Comparison of ENCODE assay signal across 9 cellular contexts in the genomic region with DNA sequence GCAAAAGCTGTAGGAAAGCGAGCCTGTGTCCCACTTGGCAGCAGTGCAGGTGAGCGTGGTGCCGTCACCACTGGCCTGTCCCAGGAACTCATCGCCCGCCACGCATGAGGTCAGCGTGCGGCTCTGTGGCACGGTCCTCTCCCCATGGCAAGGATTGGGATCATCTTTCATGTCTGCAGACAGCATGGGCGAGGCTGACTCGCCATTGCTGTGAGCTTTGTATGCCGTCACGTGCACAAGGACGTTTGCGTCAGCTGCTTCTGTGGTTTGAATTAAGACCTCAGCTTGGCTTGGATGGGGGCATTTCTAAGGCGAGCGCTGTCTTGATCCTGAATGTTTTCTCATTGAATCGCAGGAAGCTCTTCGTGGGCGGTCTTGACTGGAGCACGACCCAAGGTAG. TPM values are rescaled to one million over a fixed set of nuclear protein-coding genes. Genes with fewer than 3 reads are reported as not detected.
DNase-seq lines count a peak whose midpoint lies in the region; TF ChIP-seq lines count a peak whose summit lies in the region.
"Had no signal": no experiment of that assay in that cellular context is flagged by ENCODE, and none has a peak within 500 bp of the region (broad histone marks: within the 10 kb centered on the region; RNA-seq: fewer than 3 reads in every experiment).

No MANE protein-coding gene starts in this region.

- H4K8ac ChIP-seq in trophoblast cell (ENCODE audit: low read depth, low read length), result no peak overlapping the region

- peaks cover 69% of the 10 kb centered on the region for H4K20me1 ChIP-seq in MM.1S (ENCODE audit: insufficient read depth, low read length)

- H3K9me3 Mint-ChIP-seq in HFFc6 (no peaks in the 10 kb centered on the region), endodermal cell (no peaks in the 10 kb centered on the region)
- H3K9me3 Mint-ChIP-seq: activated naive CD8-positive, alpha-beta T cell treated with anti-CD3 and anti-CD28 coated beads for 36 hours had no signal

- H3K79me1 ChIP-seq in trophoblast cell (ENCODE audit: low read length), result no peaks in the 10 kb centered on the region

- H3K4me1 ChIP-seq in endodermal cell (ENCODE audit: control insufficient read depth, insufficient read depth, low read length) (peaks cover 6% of the 10 kb centered on the region), trophoblast cell (ENCODE audit: control insufficient read depth in 1 of 2, insufficient read depth in 2 of 2, low read length in 2 of 2) (peaks cover 15 to 18% of the 10 kb centered on the region in 2 experiments), MM.1S (ENCODE audit: low read length) (peaks cover 17% of the 10 kb centered on the region)

- H3K27ac Mint-ChIP-seq in HFFc6 (peak overlapping the region; percentile 70), endodermal cell (peak overlapping the region; percentile 85)

- H3K4me3 ChIP-seq in endodermal cell (ENCODE audit: low read length) (no peak overlapping the region), trophoblast cell (ENCODE audit: low read depth, low read length) (no peak overlapping the region), MM.1S (ENCODE audit: low read length) (no peak overlapping the region)
- H3K4me3 ChIP-seq: thoracic aorta had no signal

- H2BK120ac ChIP-seq in trophoblast cell (ENCODE audit: insufficient read depth, low read length, poor library complexity), result no peak overlapping the region

- H3K27me3 Mint-ChIP-seq in HFFc6 (ENCODE audit: insufficient read depth) (no peaks in the 10 kb centered on the region), endodermal cell (ENCODE audit: insufficient read depth) (no peaks in the 10 kb centered on the region)
- H3K27me3 Mint-ChIP-seq: activated naive CD8-positive, alpha-beta T cell treated with anti-CD3 and anti-CD28 coated beads for 36 hours had no signal

- H3K36me3 Mint-ChIP-seq in HFFc6 (ENCODE audit: low read depth), result peaks cover 18% of the 10 kb centered on the region
- H3K36me3 Mint-ChIP-seq in endodermal cell (ENCODE audit: low read depth), result peaks cover 38% of the 10 kb centered on the region

- DNase-seq in HFFc6 (no peak), endodermal cell (no peak), trophoblast cell (no peak), GOT3 (lab: John Stamatoyannopoulos, UW) (no peak), MM.1S (no peak), NCI-H2227 treated with DMSO at 0.1 percent for 48 hours (lab: John Stamatoyannopoulos, UW) (no peak)
- DNase-seq: activated naive CD8-positive, alpha-beta T cell treated with anti-CD3 and anti-CD28 coated beads for 36 hours; NCI-H526 treated with DMSO at 0.1 percent for 48 hours had no signal

- H3K4me3 Mint-ChIP-seq in HFFc6 (0 out of 2 replicates have a peak overlapping the region, but pooled peaks have one; percentile 24), endodermal cell (no peak overlapping the region)
- H3K4me3 Mint-ChIP-seq: activated naive CD8-positive, alpha-beta T cell treated with anti-CD3 and anti-CD28 coated beads for 36 hours had no signal

- H3K9me3 ChIP-seq in endodermal cell (ENCODE audit: control insufficient read depth, low read length) (no peaks in the 10 kb centered on the region), trophoblast cell (ENCODE audit: insufficient read depth, low read depth, low read length) (peaks cover 2% of the 10 kb centered on the region), MM.1S (replicated peaks; ENCODE audit: insufficient read depth, low read length) (no peaks in the 10 kb centered on the region)
- H3K9me3 ChIP-seq: thoracic aorta had no signal

- WGBS in endodermal cell (ENCODE audit: insufficient coverage in 1 of 2, insufficient read length in 1 of 2), 2 experiments, result 96 to 99% methylated on average over 16 to 21 of the region's 21 CpGs
- WGBS in trophoblast cell (ENCODE audit: extremely low coverage, insufficient coverage, insufficient read length), result no CpG with 5 or more reads among the region's 21 CpGs

- H3K27me3 ChIP-seq in endodermal cell (ENCODE audit: control insufficient read depth, insufficient read depth, low read length, poor library complexity, severe bottlenecking) (no peaks in the 10 kb centered on the region), trophoblast cell (ENCODE audit: insufficient read depth, low read length) (no peaks in the 10 kb centered on the region), MM.1S (replicated peaks; ENCODE audit: insufficient read depth, low read length) (no peaks in the 10 kb centered on the region)

- H3K9ac ChIP-seq in endodermal cell (ENCODE audit: extremely low read depth, low read length, poor library complexity, severe bottlenecking) (no peak overlapping the region), trophoblast cell (ENCODE audit: low read length) (no peak overlapping the region), MM.1S (ENCODE audit: low read length) (no peak overlapping the region)

- H4K91ac ChIP-seq in trophoblast cell (ENCODE audit: low read depth, low read length), result no peak overlapping the region

- no peak overlapping the region for H2BK12ac ChIP-seq in trophoblast cell (ENCODE audit: low read length)

- H3K79me2 ChIP-seq in trophoblast cell (ENCODE audit: control insufficient read depth, insufficient read depth, low read length, poor library complexity), result peaks cover 31% of the 10 kb centered on the region
- peaks cover 99% of the 10 kb centered on the region for H3K79me2 ChIP-seq in MM.1S (ENCODE audit: low read length)

- peaks cover 62% of the 10 kb centered on the region for H3K36me3 ChIP-seq in endodermal cell (ENCODE audit: control insufficient read depth, insufficient read depth, low read length)
- H3K36me3 ChIP-seq in trophoblast cell (ENCODE audit: control insufficient read depth in 1 of 2, insufficient read depth in 2 of 2, low read length in 2 of 2), result peaks cover 72 to 74% of the 10 kb centered on the region in 2 experiments
- H3K36me3 ChIP-seq in MM.1S (replicated peaks; ENCODE audit: insufficient read depth, low read length), result peaks cover 37% of the 10 kb centered on the region

- no peak overlapping the region for H4K12ac ChIP-seq in trophoblast cell (ENCODE audit: low read depth, low read length)

- H3K14ac ChIP-seq in trophoblast cell (ENCODE audit: low read length), result no peak overlapping the region

- H3K4me2 ChIP-seq in trophoblast cell (ENCODE audit: low read length) (no peak overlapping the region), MM.1S (ENCODE audit: low read depth, low read length) (no peak overlapping the region)

- H3K4me1 Mint-ChIP-seq in HFFc6 (ENCODE audit: low read depth) (peaks cover 26% of the 10 kb centered on the region), endodermal cell (peaks cover 17% of the 10 kb centered on the region)

- H3K9me2 ChIP-seq in MM.1S (replicated peaks; ENCODE audit: insufficient read depth, low read length), result no peaks in the 10 kb centered on the region

- H3K27ac ChIP-seq in endodermal cell (ENCODE audit: low read depth, low read length) (no peak overlapping the region), trophoblast cell (ENCODE audit: low read depth, low read length) (no peak overlapping the region), MM.1S (ENCODE audit: low read length) (no peak overlapping the region)

- no peak overlapping the region for H2AFZ ChIP-seq in trophoblast cell (ENCODE audit: insufficient read depth, low read length, poor library complexity)
- H2AFZ ChIP-seq in MM.1S (ENCODE audit: low read length), result no peak overlapping the region

- TF ChIP-seq CTCF in HFFc6 (IDR thresholded peaks at IDR 0.05), result no peak
- TF ChIP-seq CTCF in endodermal cell (conservative IDR thresholded peaks at IDR 0.05), result no peak
- TF ChIP-seq CTCF in MM.1S (IDR thresholded peaks at IDR 0.05; ENCODE audit: low read length), result no peak

- H3F3A ChIP-seq in MM.1S (ENCODE audit: insufficient read depth, low read length), result peaks cover 21% of the 10 kb centered on the region

- H3K18ac ChIP-seq in trophoblast cell (ENCODE audit: low read length), result no peak overlapping the region

- H2BK5ac ChIP-seq in trophoblast cell (ENCODE audit: low read depth, low read length, poor library complexity), result no peak overlapping the region

- peak overlapping the region; percentile 94 for H3K4ac ChIP-seq in trophoblast cell (ENCODE audit: low read depth, low read length)

- H3K23ac ChIP-seq in trophoblast cell (ENCODE audit: low read length), result no peak overlapping the region

- H2AK5ac ChIP-seq in trophoblast cell (ENCODE audit: low read length), result no peak overlapping the region

RNA-seq across cellular contexts. Expression of gene DAZAP1, which starts 9.8 kb away (rescaled TPM):
- total RNA-seq in HFFc6 (2021; fragmentation: NEBNext Ultra II Directional; extraction: Animal tissue kit (Norgen Biotek cat#: 25700)), result 100 to 1,000 TPM in 4 of 6 experiments, 10 to 100 TPM in 2; 87.2 to 109 (median 103) TPM
- 100 to 1,000 TPM; 154 to 179 TPM for total RNA-seq in endodermal cell
- 94.3 TPM for polyA plus RNA-seq in endodermal cell (2013, experiment 1 of 2)
- 85.7 TPM for polyA plus RNA-seq in endodermal cell (2013, experiment 2 of 2)
- 126 and 130 TPM in 2 replicates for polyA plus RNA-seq in trophoblast cell (2013)

RNA-seq across cellular contexts. Expression of gene GAMT, which starts 15.8 kb away (rescaled TPM):
- total RNA-seq in HFFc6 (2021; fragmentation: NEBNext Ultra II Directional; extraction: Animal tissue kit (Norgen Biotek cat#: 25700)), result 10 to 100 TPM; 55.2 to 71.3 (median 67.7) TPM
- 10 to 100 TPM; 38.4 to 49.6 TPM for total RNA-seq in endodermal cell
- polyA plus RNA-seq in endodermal cell (2013, experiment 1 of 2), result 35.0 TPM
- 29.8 TPM for polyA plus RNA-seq in endodermal cell (2013, experiment 2 of 2)
- polyA plus RNA-seq in trophoblast cell (2013), result 20.3 and 20.6 TPM in 2 replicates

RNA-seq across cellular contexts. Expression of gene RPS15, which starts 21.1 kb away (rescaled TPM):
- 1,000 to 10,000 TPM; 1,047 to 1,358 (median 1,277) TPM for total RNA-seq in HFFc6 (2021; fragmentation: NEBNext Ultra II Directional; extraction: Animal tissue kit (Norgen Biotek cat#: 25700))
- 1,000 to 10,000 TPM; 1,298 to 1,321 TPM for total RNA-seq in endodermal cell
- polyA plus RNA-seq in endodermal cell (2013, experiment 1 of 2), result 2,005 TPM
- 1,939 TPM for polyA plus RNA-seq in endodermal cell (2013, experiment 2 of 2)
- polyA plus RNA-seq in trophoblast cell (2013), result 1,862 and 1,936 TPM in 2 replicates

RNA-seq across cellular contexts. Expression of gene APC2, which starts 32.8 kb away (rescaled TPM):
- total RNA-seq in HFFc6 (2021; fragmentation: NEBNext Ultra II Directional; extraction: Animal tissue kit (Norgen Biotek cat#: 25700)), result under 1 TPM; 0.18 to 0.47 (median 0.32) TPM
- under 1 TPM; 0.38 to 0.57 TPM for total RNA-seq in endodermal cell
- 23.2 TPM for polyA plus RNA-seq in endodermal cell (2013, experiment 1 of 2)
- 22.1 TPM for polyA plus RNA-seq in endodermal cell (2013, experiment 2 of 2)
- polyA plus RNA-seq in trophoblast cell (2013), result 0.18 and 0.40 TPM in 2 replicates

RNA-seq across cellular contexts. Expression of gene NDUFS7, which starts 33.4 kb away (rescaled TPM):
- 100 to 1,000 TPM in 2 of 6 experiments, 10 to 100 TPM in 4; 91.9 to 105 (median 97.6) TPM for total RNA-seq in HFFc6 (2021; fragmentation: NEBNext Ultra II Directional; extraction: Animal tissue kit (Norgen Biotek cat#: 25700))
- total RNA-seq in endodermal cell, result 10 to 100 TPM; 57.0 to 62.5 TPM
- 87.8 TPM for polyA plus RNA-seq in endodermal cell (2013, experiment 1 of 2)
- 64.6 TPM for polyA plus RNA-seq in endodermal cell (2013, experiment 2 of 2)
- 38.6 and 39.3 TPM in 2 replicates for polyA plus RNA-seq in trophoblast cell (2013)
